In genomic region chr14:92748259-92749016, GRCh38 we compare ENCODE assay signal across 8 cellular contexts. TPM values are rescaled to one million over a fixed set of nuclear protein-coding genes. Genes with fewer than 3 reads are reported as not detected.
DNase-seq lines count a peak whose midpoint lies in the region; ATAC-seq lines count a peak whose summit lies in the region.

Gene LGMN, minus strand, starts transcription at chr14:92748627. Its CDS starts 15,841 bp downstream, at chr14:92732786.

- DNase-seq in NCI-H2107 treated with DMSO at 0.1 percent for 48 hours (lab: John Stamatoyannopoulos, UW; ENCODE audit: unreplicated experiment) (peak; percentile 96), cerebellum (ENCODE audit: low spot score) (peak; percentile 99), islet precursor cell (peak; percentile 98), KBM-7 (no peak)
- DNase-seq in activated CD4-positive, alpha-beta T cell treated with anti-CD3 and anti-CD28 coated beads for 24 hours (ENCODE audit: low read depth in 2 of 2): peak; percentile 62 to 65
- peak; percentile 61 to 73 for DNase-seq in stimulated activated CD4-positive, alpha-beta T cell treated with anti-CD3 and anti-CD28 coated beads, Interleukin-12 subunit alpha, Interleukin-12 subunit beta, amount 100 ng/mL, for 24 hours (ENCODE audit: low read depth in 2 of 2)

- ATAC-seq in GM18502 (IDR thresholded peaks at IDR 0.05; ENCODE audit: poor library complexity, unreplicated experiment) (peak; percentile 77), HG02884 (IDR thresholded peaks at IDR 0.05; ENCODE audit: unreplicated experiment) (peak; percentile 58)

- in situ Hi-C loops in KBM-7 (cut with MboI; ENCODE audit: low pct_unique_long_range_greater_than_20kb, low sequenced_read_pairs): no loop called here

RNA-seq across cellular contexts. Expression of gene LGMN, which starts in this region (rescaled TPM):
- total RNA-seq in cerebellum: 24.5 TPM
